Comparison of ENCODE assay signal across 2 cellular contexts in the genomic region with DNA sequence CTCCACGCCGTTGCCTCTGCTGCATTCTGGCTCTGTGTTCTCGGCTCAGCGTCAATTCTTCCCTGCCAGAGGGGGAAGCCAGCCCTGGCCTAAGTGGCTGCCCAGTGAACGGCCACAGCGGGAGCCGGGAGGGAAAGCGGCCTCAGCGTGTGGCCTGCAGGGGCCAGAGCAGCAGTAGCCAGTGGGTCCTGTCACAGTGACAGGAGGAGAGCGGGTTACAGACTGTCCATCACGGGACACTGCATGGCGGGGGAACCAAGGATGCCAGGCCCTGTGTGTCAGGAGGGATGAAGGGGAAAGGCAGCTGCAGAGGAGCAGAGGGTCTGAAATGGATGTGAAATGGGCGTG.
TF ChIP-seq lines count a peak whose summit lies in the region.

No MANE protein-coding gene starts in this region.

TF ChIP-seq in SK-N-SH, 30 proteins besides CTCF, POLR2A, EP300 and RAD21 (continued from another document):
- TF ChIP-seq, protein P1, sequence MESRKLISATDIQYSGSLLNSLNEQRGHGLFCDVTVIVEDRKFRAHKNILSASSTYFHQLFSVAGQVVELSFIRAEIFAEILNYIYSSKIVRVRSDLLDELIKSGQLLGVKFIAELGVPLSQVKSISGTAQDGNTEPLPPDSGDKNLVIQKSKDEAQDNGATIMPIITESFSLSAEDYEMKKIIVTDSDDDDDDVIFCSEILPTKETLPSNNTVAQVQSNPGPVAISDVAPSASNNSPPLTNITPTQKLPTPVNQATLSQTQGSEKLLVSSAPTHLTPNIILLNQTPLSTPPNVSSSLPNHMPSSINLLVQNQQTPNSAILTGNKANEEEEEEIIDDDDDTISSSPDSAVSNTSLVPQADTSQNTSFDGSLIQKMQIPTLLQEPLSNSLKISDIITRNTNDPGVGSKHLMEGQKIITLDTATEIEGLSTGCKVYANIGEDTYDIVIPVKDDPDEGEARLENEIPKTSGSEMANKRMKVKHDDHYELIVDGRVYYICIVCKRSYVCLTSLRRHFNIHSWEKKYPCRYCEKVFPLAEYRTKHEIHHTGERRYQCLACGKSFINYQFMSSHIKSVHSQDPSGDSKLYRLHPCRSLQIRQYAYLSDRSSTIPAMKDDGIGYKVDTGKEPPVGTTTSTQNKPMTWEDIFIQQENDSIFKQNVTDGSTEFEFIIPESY (IDR thresholded peaks at IDR 0.05; ENCODE audit: borderline replicate concordance, low read depth): no peak
- TF ChIP-seq POLR2AphosphoS5 (IDR thresholded peaks at IDR 0.05; ENCODE audit: low read depth, low read length) (no peak), YY1 (IDR thresholded peaks at IDR 0.05; ENCODE audit: low read depth) (no peak), FOXM1 (IDR thresholded peaks at IDR 0.05; ENCODE audit: low read depth) (no peak), TEAD4 (IDR thresholded peaks at IDR 0.05; ENCODE audit: borderline replicate concordance, insufficient read depth) (no peak)

TF ChIP-seq in SK-N-SH treated with all-trans-retinoic acid at 6 μM for 48 hours, 23 proteins besides CTCF, POLR2A, EP300 and RAD21 (continued from another document):
- TF ChIP-seq ZC3H10 (CRISPR knock-in tag; IDR thresholded peaks at IDR 0.05) (no peak), OSR1 (CRISPR knock-in tag; IDR thresholded peaks at IDR 0.05) (no peak), PPARA (CRISPR knock-in tag; IDR thresholded peaks at IDR 0.05; ENCODE audit: borderline replicate concordance) (no peak), ARNTL (CRISPR knock-in tag; IDR thresholded peaks at IDR 0.05; ENCODE audit: borderline replicate concordance, low read depth) (no peak), ESRRG (CRISPR knock-in tag; IDR thresholded peaks at IDR 0.05) (no peak), BACH2 (CRISPR knock-in tag; IDR thresholded peaks at IDR 0.05; ENCODE audit: borderline replicate concordance) (no peak), ISL1 (CRISPR knock-in tag; IDR thresholded peaks at IDR 0.05) (no peak), SNAI2 (CRISPR knock-in tag; IDR thresholded peaks at IDR 0.05) (no peak), ZFP30 (CRISPR knock-in tag; IDR thresholded peaks at IDR 0.05) (no peak)
- TF ChIP-seq, protein P2, sequence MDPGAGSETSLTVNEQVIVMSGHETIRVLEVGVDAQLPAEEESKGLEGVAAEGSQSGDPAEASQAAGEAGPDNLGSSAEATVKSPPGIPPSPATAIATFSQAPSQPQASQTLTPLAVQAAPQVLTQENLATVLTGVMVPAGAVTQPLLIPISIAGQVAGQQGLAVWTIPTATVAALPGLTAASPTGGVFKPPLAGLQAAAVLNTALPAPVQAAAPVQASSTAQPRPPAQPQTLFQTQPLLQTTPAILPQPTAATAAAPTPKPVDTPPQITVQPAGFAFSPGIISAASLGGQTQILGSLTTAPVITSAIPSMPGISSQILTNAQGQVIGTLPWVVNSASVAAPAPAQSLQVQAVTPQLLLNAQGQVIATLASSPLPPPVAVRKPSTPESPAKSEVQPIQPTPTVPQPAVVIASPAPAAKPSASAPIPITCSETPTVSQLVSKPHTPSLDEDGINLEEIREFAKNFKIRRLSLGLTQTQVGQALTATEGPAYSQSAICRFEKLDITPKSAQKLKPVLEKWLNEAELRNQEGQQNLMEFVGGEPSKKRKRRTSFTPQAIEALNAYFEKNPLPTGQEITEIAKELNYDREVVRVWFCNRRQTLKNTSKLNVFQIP (CRISPR knock-in tag; IDR thresholded peaks at IDR 0.05; ENCODE audit: borderline replicate concordance, low read depth): no peak
- TF ChIP-seq, protein P3, sequence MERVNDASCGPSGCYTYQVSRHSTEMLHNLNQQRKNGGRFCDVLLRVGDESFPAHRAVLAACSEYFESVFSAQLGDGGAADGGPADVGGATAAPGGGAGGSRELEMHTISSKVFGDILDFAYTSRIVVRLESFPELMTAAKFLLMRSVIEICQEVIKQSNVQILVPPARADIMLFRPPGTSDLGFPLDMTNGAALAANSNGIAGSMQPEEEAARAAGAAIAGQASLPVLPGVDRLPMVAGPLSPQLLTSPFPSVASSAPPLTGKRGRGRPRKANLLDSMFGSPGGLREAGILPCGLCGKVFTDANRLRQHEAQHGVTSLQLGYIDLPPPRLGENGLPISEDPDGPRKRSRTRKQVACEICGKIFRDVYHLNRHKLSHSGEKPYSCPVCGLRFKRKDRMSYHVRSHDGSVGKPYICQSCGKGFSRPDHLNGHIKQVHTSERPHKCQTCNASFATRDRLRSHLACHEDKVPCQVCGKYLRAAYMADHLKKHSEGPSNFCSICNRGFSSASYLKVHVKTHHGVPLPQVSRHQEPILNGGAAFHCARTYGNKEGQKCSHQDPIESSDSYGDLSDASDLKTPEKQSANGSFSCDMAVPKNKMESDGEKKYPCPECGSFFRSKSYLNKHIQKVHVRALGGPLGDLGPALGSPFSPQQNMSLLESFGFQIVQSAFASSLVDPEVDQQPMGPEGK (CRISPR knock-in tag; IDR thresholded peaks at IDR 0.05; ENCODE audit: borderline replicate concordance): no peak
- TF ChIP-seq, protein P4, sequence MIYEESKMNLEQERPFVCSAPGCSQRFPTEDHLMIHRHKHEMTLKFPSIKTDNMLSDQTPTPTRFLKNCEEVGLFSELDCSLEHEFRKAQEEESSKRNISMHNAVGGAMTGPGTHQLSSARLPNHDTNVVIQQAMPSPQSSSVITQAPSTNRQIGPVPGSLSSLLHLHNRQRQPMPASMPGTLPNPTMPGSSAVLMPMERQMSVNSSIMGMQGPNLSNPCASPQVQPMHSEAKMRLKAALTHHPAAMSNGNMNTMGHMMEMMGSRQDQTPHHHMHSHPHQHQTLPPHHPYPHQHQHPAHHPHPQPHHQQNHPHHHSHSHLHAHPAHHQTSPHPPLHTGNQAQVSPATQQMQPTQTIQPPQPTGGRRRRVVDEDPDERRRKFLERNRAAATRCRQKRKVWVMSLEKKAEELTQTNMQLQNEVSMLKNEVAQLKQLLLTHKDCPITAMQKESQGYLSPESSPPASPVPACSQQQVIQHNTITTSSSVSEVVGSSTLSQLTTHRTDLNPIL (CRISPR knock-in tag; IDR thresholded peaks at IDR 0.05; ENCODE audit: low read depth): no peak
